Comparison of ENCODE assay signal across 25 cellular contexts in genomic region chr1:2990376-2991115, GRCh38. TPM values are rescaled to one million over a fixed set of nuclear protein-coding genes. Genes with fewer than 3 reads are reported as not detected.
DNase-seq lines count a peak whose midpoint lies in the region; ATAC-seq, FAIRE-seq and TF ChIP-seq lines count a peak whose summit lies in the region.
"Had no signal": no experiment of that assay in that cellular context is flagged by ENCODE, and none has a peak within 500 bp of the region (broad histone marks: within the 10 kb centered on the region; RNA-seq: fewer than 3 reads in every experiment).

No MANE protein-coding gene starts in this region.

- no peak for TF ChIP-seq POLR2A in spleen (IDR thresholded peaks at IDR 0.05)

- DNase-seq in Right ventricle myocardium inferior (ENCODE audit: missing footprints) (peak; percentile 45), heart right ventricle (no peak), bronchial epithelial cell (ENCODE audit: low read depth) (no peak), natural killer cell (peak; percentile 9), spleen (peak; percentile 44), globus pallidus (ENCODE audit: low spot score) (no peak), putamen (ENCODE audit: low spot score) (no peak)
- DNase-seq: COR-L47, DMS79, GM23248, H9, HFFc6, Kasumi-1, NCI-H1417, NCI-H187, NCI-H446 treated with DMSO at 0.1 percent for 48 hours, NCI-H526 treated with DMSO at 0.1 percent for 48 hours, OCI-M1, SHP77 treated with DMSO at 0.1 percent for 48 hours had no signal

- peaks cover 2 to 4% of the 10 kb centered on the region in 2 donors for H3K9me3 Mint-ChIP-seq in natural killer cell
- H3K9me3 Mint-ChIP-seq: CD4-positive, alpha-beta T cell had no signal

- no peak overlapping the region for H3K27ac ChIP-seq in heart right ventricle
- no peak overlapping the region for H3K27ac ChIP-seq in spleen
- H3K27ac ChIP-seq: GM23248 had no signal

- TF ChIP-seq CTCF in heart right ventricle (IDR thresholded peaks at IDR 0.05): no peak
- no peak for TF ChIP-seq CTCF in bronchial epithelial cell (IDR thresholded peaks at IDR 0.05; ENCODE audit: insufficient read depth, low read length, severe bottlenecking)
- no peak for TF ChIP-seq CTCF in natural killer cell (IDR thresholded peaks at IDR 0.05)
- TF ChIP-seq CTCF in spleen (IDR thresholded peaks at IDR 0.05 in 8 of 11, conservative IDR thresholded peaks at IDR 0.05 in 3 of 11): no peak

- FAIRE-seq in bronchial epithelial cell (lab: Jason Lieb, UNC): peak; percentile 18
- FAIRE-seq: RCC 7860 had no signal

- no peak overlapping the region for H3K27ac Mint-ChIP-seq in natural killer cell
- H3K27ac Mint-ChIP-seq: CD4-positive, alpha-beta T cell; H9; HFFc6 had no signal

- peaks cover 0 to 7% of the 10 kb centered on the region in 2 donors for H3K27me3 Mint-ChIP-seq in natural killer cell (ENCODE audit: low read depth in 2 of 2)

- 89 to 90% methylated on average over 20 of the region's 20 CpGs for WGBS in heart right ventricle, 2 donors
- 92 to 94% (median 93%) methylated on average over 20 of the region's 20 CpGs for WGBS in spleen, 5 donors

- no peaks in the 10 kb centered on the region for H3K4me1 ChIP-seq in heart right ventricle
- peaks cover 0 to 10% (median 3%) of the 10 kb centered on the region in 6 donors for H3K4me1 ChIP-seq in spleen

- H3K9me3 ChIP-seq in heart right ventricle (peaks cover 0 to 33% (median 11%) of the 10 kb centered on the region in 11 donors), spleen (peaks cover 0 to 30% (median 26%) of the 10 kb centered on the region in 8 donors)

- intact Hi-C loops in Right ventricle myocardium inferior (cut with DNase I): no loop called here
- intact Hi-C loops in heart right ventricle (cut with DNase I): no loop called here
- intact Hi-C loops in natural killer cell (cut with micrococcal nuclease): no loop called here
- intact Hi-C loops in spleen (cut with DNase I; ENCODE audit: low total_unique reads): no loop called here

- peaks cover 6% of the 10 kb centered on the region for H3K36me3 Mint-ChIP-seq in natural killer cell

- no peak overlapping the region for H3K4me3 Mint-ChIP-seq in natural killer cell
- H3K4me3 Mint-ChIP-seq: CD4-positive, alpha-beta T cell; H9; HFFc6 had no signal

- ATAC-seq in Right ventricle myocardium inferior (no peak), heart right ventricle (no peak), natural killer cell (no peak), GM18873 (IDR thresholded peaks at IDR 0.05; ENCODE audit: low FRiP score, unreplicated experiment) (no peak)

- no peaks in the 10 kb centered on the region for H3K36me3 ChIP-seq in heart right ventricle
- H3K36me3 ChIP-seq in bronchial epithelial cell (ENCODE audit: control insufficient read depth, insufficient read depth, low read length): no peaks in the 10 kb centered on the region
- H3K36me3 ChIP-seq in spleen: no peaks in the 10 kb centered on the region

- H3K27me3 ChIP-seq in heart right ventricle (peaks cover 0 to 35% (median 7%) of the 10 kb centered on the region in 7 donors), bronchial epithelial cell (ENCODE audit: control insufficient read depth, insufficient read depth, low read length) (no peaks in the 10 kb centered on the region), spleen (replicated peaks in 1 of 7) (peaks cover 0 to 9% (median 0%) of the 10 kb centered on the region in 7 donors)

- H3K4me3 ChIP-seq in heart right ventricle: no peak overlapping the region
- no peak overlapping the region for H3K4me3 ChIP-seq in bronchial epithelial cell (ENCODE audit: low read depth, low read length)
- no peak overlapping the region for H3K4me3 ChIP-seq in spleen
- H3K4me3 ChIP-seq: GM23248 had no signal

- H3K4me1 Mint-ChIP-seq in natural killer cell: no peaks in the 10 kb centered on the region
- H3K4me1 Mint-ChIP-seq: H9 had no signal

RNA-seq across cellular contexts. Expression of gene ACTRT2, which starts 30.7 kb away (rescaled TPM):
- total RNA-seq in Right ventricle myocardium inferior: not detected
- total RNA-seq in heart right ventricle: not detected
- not detected for polyA plus RNA-seq in heart right ventricle
- not detected in 2 replicates for total RNA-seq in bronchial epithelial cell
- total RNA-seq in natural killer cell: not detected
- total RNA-seq in spleen: not detected
- polyA plus RNA-seq in spleen: not detected
- total RNA-seq: A673; CD4-positive, alpha-beta T cell; GM23248; H9; HFFc6; MCF 10A had no signal
- polyA plus RNA-seq: BJ, GM23248 had no signal

Comparison
In these comparisons a context has a peak if more than half of its experiments do, and no peak if none do; other contexts are left out.
1. DNase-seq: peak in Right ventricle myocardium inferior (single experiment), natural killer cell (single experiment) and spleen (single experiment); none in heart right ventricle (0 of 2), bronchial epithelial cell (single experiment), globus pallidus (single experiment) and putamen (single experiment).